ENCODE assay signal across 1 cellular context in genomic region chr1:203320546-203321272, GRCh38.
TF ChIP-seq lines count a peak whose summit lies in the region.

No MANE protein-coding gene starts in this region.

TF ChIP-seq in K562, 482 proteins besides CTCF, POLR2A, EP300 and RAD21 (continued from another document and continues in another):
- TF ChIP-seq ESRRA (IDR thresholded peaks at IDR 0.05; ENCODE audit: borderline replicate concordance, low read depth) (peak; percentile 48; the same call in 1 of the 2 replicates), ZFX (CRISPR knock-in tag; IDR thresholded peaks at IDR 0.05) (no peak), FOSL1 (tag; conservative IDR thresholded peaks at IDR 0.05) (peak; percentile 89), RB1 (IDR thresholded peaks at IDR 0.05; ENCODE audit: low read depth) (no peak), ZFP1 (CRISPR knock-in tag; IDR thresholded peaks at IDR 0.05) (no peak), TCF3 (CRISPR knock-in tag; IDR thresholded peaks at IDR 0.05) (peak; percentile 44; the same call in 1 of the 2 replicates), USF2 (CRISPR knock-in tag; IDR thresholded peaks at IDR 0.05) (peak; percentile 89), SRSF1 (IDR thresholded peaks at IDR 0.05; ENCODE audit: low read depth, low read length) (no peak), ATF3 (IDR thresholded peaks at IDR 0.05) (peak; percentile 59), ATF3 (CRISPR knock-in tag; conservative IDR thresholded peaks at IDR 0.05) (no peak), DNMT1 (IDR thresholded peaks at IDR 0.05) (no peak), CBFA2T3 (IDR thresholded peaks at IDR 0.05) (peak; percentile 67), FOXP1 (CRISPR knock-in tag; IDR thresholded peaks at IDR 0.05) (no peak), JUN (IDR thresholded peaks at IDR 0.05; ENCODE audit: borderline replicate concordance, low read depth, low read length) (0 out of 2 replicates have a peak, but pooled peaks have one; percentile 34), JUN (CRISPR knock-in tag; IDR thresholded peaks at IDR 0.05; ENCODE audit: borderline replicate concordance) (no peak), RAD51 (IDR thresholded peaks at IDR 0.05; ENCODE audit: borderline replicate concordance, low read depth) (peak; percentile 80), ZNF174 (CRISPR knock-in tag; IDR thresholded peaks at IDR 0.05) (no peak), L3MBTL2 (IDR thresholded peaks at IDR 0.05) (peak; percentile 13; the same call in 1 of the 2 replicates), BACH1 (tag; IDR thresholded peaks at IDR 0.05) (no peak), HCFC1 (IDR thresholded peaks at IDR 0.05; ENCODE audit: low read depth, low read length) (no peak), POLR2AphosphoS5 (IDR thresholded peaks at IDR 0.05; ENCODE audit: control insufficient read depth, insufficient read depth, low read depth, low read length) (no peak), MGA (IDR thresholded peaks at IDR 0.05) (peak; percentile 3; the same call in 1 of the 2 replicates), FOXJ3 (CRISPR knock-in tag; IDR thresholded peaks at IDR 0.05) (no peak), SMARCB1 (IDR thresholded peaks at IDR 0.05; ENCODE audit: insufficient read length, low read depth) (no peak), ZNF274 (IDR thresholded peaks at IDR 0.05; ENCODE audit: borderline replicate concordance, low read depth, low read length) (no peak), CBX2 (IDR thresholded peaks at IDR 0.05; ENCODE audit: insufficient read depth, low read length, poor library complexity, severe bottlenecking) (no peak), ARID3A (IDR thresholded peaks at IDR 0.05; ENCODE audit: borderline replicate concordance, low read depth, low read length) (no peak), CREBBP (IDR thresholded peaks at IDR 0.05; ENCODE audit: low read depth, low read length) (no peak), C11orf30 (IDR thresholded peaks at IDR 0.05; ENCODE audit: low read depth) (no peak; the same call in 1 of the 2 replicates), SIN3A (IDR thresholded peaks at IDR 0.05; ENCODE audit: borderline replicate concordance in 2 of 2, control insufficient read depth in 1 of 2, low read depth in 2 of 2, low read length in 2 of 2) (0 out of 4 replicates have a peak, but pooled peaks of 1 of the 2 experiments have one; percentile 27), ILF3 (IDR thresholded peaks at IDR 0.05; ENCODE audit: borderline replicate concordance) (no peak), ZNF764 (CRISPR knock-in tag; IDR thresholded peaks at IDR 0.05; ENCODE audit: low read depth) (no peak), BHLHE40 (IDR thresholded peaks at IDR 0.05; ENCODE audit: low read length) (no peak), SRF (CRISPR knock-in tag; IDR thresholded peaks at IDR 0.05) (0 out of 4 replicates have a peak, but pooled peaks of 1 of the 2 experiments have one; percentile 14), ILK (tag; IDR thresholded peaks at IDR 0.05; ENCODE audit: borderline replicate concordance, low read depth) (no peak), JUND (IDR thresholded peaks at IDR 0.05; ENCODE audit: borderline replicate concordance, low read depth, low read length) (peak; percentile 35; the same call in 1 of the 2 replicates), JUND (tag; IDR thresholded peaks at IDR 0.05; ENCODE audit: borderline replicate concordance, low read depth, low read length) (peak; percentile 58; the same call in 2 of the 3 replicates), MEF2A (IDR thresholded peaks at IDR 0.05; ENCODE audit: control insufficient read depth, low read depth, low read length) (no peak), HIVEP1 (CRISPR knock-in tag; IDR thresholded peaks at IDR 0.05) (0 out of 2 replicates have a peak, but pooled peaks have one; percentile 26), NCOA6 (IDR thresholded peaks at IDR 0.05) (no peak), NFXL1 (CRISPR knock-in tag; IDR thresholded peaks at IDR 0.05) (no peak), NELFE (IDR thresholded peaks at IDR 0.05; ENCODE audit: insufficient read depth, insufficient read length) (no peak), ZNF146 (CRISPR knock-in tag; IDR thresholded peaks at IDR 0.05; ENCODE audit: unreplicated experiment) (no peak), SMAD4 (CRISPR knock-in tag; conservative IDR thresholded peaks at IDR 0.05) (peak; percentile 31; the same call in 1 of the 2 replicates)
- TF ChIP-seq, protein P1, sequence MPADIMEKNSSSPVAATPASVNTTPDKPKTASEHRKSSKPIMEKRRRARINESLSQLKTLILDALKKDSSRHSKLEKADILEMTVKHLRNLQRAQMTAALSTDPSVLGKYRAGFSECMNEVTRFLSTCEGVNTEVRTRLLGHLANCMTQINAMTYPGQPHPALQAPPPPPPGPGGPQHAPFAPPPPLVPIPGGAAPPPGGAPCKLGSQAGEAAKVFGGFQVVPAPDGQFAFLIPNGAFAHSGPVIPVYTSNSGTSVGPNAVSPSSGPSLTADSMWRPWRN (IDR thresholded peaks at IDR 0.05; ENCODE audit: low read depth): no peak
- TF ChIP-seq, protein P2, sequence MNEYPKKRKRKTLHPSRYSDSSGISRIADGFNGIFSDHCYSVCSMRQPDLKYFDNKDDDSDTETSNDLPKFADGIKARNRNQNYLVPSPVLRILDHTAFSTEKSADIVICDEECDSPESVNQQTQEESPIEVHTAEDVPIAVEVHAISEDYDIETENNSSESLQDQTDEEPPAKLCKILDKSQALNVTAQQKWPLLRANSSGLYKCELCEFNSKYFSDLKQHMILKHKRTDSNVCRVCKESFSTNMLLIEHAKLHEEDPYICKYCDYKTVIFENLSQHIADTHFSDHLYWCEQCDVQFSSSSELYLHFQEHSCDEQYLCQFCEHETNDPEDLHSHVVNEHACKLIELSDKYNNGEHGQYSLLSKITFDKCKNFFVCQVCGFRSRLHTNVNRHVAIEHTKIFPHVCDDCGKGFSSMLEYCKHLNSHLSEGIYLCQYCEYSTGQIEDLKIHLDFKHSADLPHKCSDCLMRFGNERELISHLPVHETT (CRISPR knock-in tag; conservative IDR thresholded peaks at IDR 0.05 in 1 of 2, IDR thresholded peaks at IDR 0.05 in 1 of 2): no peak
- TF ChIP-seq, protein P3, sequence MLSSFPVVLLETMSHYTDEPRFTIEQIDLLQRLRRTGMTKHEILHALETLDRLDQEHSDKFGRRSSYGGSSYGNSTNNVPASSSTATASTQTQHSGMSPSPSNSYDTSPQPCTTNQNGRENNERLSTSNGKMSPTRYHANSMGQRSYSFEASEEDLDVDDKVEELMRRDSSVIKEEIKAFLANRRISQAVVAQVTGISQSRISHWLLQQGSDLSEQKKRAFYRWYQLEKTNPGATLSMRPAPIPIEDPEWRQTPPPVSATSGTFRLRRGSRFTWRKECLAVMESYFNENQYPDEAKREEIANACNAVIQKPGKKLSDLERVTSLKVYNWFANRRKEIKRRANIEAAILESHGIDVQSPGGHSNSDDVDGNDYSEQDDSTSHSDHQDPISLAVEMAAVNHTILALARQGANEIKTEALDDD (IDR thresholded peaks at IDR 0.05): no peak
- TF ChIP-seq, protein P4, sequence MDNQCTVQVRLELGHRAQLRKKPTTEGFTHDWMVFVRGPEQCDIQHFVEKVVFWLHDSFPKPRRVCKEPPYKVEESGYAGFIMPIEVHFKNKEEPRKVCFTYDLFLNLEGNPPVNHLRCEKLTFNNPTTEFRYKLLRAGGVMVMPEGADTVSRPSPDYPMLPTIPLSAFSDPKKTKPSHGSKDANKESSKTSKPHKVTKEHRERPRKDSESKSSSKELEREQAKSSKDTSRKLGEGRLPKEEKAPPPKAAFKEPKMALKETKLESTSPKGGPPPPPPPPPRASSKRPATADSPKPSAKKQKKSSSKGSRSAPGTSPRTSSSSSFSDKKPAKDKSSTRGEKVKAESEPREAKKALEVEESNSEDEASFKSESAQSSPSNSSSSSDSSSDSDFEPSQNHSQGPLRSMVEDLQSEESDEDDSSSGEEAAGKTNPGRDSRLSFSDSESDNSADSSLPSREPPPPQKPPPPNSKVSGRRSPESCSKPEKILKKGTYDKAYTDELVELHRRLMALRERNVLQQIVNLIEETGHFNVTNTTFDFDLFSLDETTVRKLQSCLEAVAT (IDR thresholded peaks at IDR 0.05): peak in 1 of 2 experiments; percentile 37; a peak in 1 of 4 replicates
